In the genomic region with DNA sequence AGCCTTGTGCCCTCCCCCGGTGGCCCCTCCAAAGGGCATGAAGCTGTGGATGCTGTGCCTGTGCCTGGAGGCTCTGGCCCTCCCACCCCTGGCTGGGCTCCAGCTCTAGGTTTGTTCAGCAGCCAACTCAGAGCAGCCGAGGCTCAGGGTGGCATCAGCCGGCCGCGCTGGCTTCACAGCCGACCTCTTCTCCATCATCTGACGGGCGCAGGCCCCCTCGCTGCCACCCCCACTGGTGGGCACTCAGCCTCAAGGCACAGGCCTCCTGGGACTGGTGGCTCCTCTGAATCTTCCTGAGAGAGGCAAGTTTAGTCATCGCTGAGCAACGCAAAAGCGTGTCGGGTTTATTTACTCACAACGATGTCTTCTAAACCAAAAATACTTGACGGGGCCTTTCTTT, we compare ENCODE assay signal across 16 cellular contexts. TPM values are rescaled to one million over a fixed set of nuclear protein-coding genes. Genes with fewer than 3 reads are reported as not detected.
DNase-seq lines count a peak whose midpoint lies in the region.
"Had no signal": no experiment of that assay in that cellular context is flagged by ENCODE, and none has a peak within 500 bp of the region (broad histone marks: within the 10 kb centered on the region; RNA-seq: fewer than 3 reads in every experiment).

No MANE protein-coding gene starts in this region.

- intact Hi-C loops in head of caudate nucleus (cut with DNase I) = no loop called here

- DNase-seq in NCI-H2196 (lab: John Stamatoyannopoulos, UW; ENCODE audit: unreplicated experiment) (peak; percentile 5), NCI-H2196 treated with DMSO at 0.1 percent for 48 hours (lab: John Stamatoyannopoulos, UW; ENCODE audit: unreplicated experiment) (no peak), NCI-H345 (lab: John Stamatoyannopoulos, UW) (peak; percentile 80), head of caudate nucleus (peak in 38 of 42 donors; percentile 21 to 77 (median 60)), putamen (ENCODE audit: low spot score) (peak; percentile 48), mesenteric fat pad (ENCODE audit: low spot score) (no peak), foreskin melanocyte (no peak)
- no peak for DNase-seq in central memory CD4-positive, alpha-beta T cell
- DNase-seq: 8988T; activated CD4-positive, alpha-beta T cell treated with anti-CD3 and anti-CD28 coated beads for 48 hours; activated naive CD4-positive, alpha-beta T cell treated with anti-CD3 and anti-CD28 coated beads, Interleukin-2, amount 50 U/mL, for 16 hours; CD8-positive, alpha-beta T cell; effector memory CD8-positive, alpha-beta T cell; Karpas-422; NCI-H187; SHP77 treated with DMSO at 0.1 percent for 48 hours had no signal

RNA-seq across cellular contexts. Expression of a gene that starts 46.0 kb away (rescaled TPM):
- 34.7 TPM for total RNA-seq in mesenteric fat pad

Comparison
In these comparisons a context has a peak if more than half of its experiments do, and no peak if none do; other contexts are left out.
1. DNase-seq: peak in NCI-H2196 (single experiment), NCI-H345 (single experiment), head of caudate nucleus (38 of 42) and putamen (single experiment); none in NCI-H2196 treated with DMSO at 0.1 percent for 48 hours (single experiment), central memory CD4-positive, alpha-beta T cell (single experiment), mesenteric fat pad (single experiment) and foreskin melanocyte (single experiment).